In the genomic region with DNA sequence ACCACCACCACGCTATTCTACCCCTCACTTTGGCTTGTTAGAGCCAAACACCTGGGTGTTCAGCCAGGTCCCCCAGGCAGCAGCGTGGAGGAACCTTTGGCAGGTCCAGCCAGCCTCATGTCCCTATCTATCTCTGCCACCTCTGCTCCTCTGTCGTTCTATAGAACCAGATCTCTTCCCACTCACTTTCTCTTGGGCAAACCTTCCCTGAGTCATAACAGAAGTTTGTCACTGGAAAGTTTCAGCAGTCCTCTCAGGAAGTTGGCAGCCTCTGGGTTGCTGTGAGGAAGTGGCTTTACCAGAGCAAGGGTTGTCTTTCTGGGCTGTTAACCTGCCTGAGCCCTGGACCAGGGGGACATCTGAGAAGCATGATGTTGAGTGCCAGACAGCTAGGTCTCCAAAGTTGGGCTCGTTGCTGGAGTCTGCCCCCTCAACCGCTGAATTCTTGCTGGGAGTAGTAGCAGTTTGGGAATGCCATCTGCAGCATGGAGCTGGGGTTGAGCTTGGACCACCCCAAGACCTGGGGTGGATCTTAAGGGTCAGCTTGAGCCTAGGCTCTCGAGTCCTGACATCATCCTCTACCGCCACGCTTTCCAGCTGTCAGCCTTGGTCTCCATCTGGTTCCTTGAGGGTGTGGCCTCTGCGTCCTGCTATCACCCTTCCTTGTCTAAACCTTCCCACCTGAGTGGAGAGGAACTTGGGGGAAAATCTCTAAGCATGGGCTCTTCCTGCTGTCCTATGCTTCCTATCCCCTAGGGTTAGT, we compare ENCODE assay signal across 8 cellular contexts. TPM values are rescaled to one million over a fixed set of nuclear protein-coding genes. Genes with fewer than 3 reads are reported as not detected.
A peak's percentile ranks its signal among the peaks of the same experiment; 100 is the strongest.
DNase-seq lines count a peak whose midpoint lies in the region; ATAC-seq, FAIRE-seq and TF ChIP-seq lines count a peak whose summit lies in the region.

No MANE protein-coding gene starts in this region.

- TF ChIP-seq CTCF in breast epithelium (IDR thresholded peaks at IDR 0.05) (no peak), liver (IDR thresholded peaks at IDR 0.05; ENCODE audit: low read depth, low read length, missing input control) (no peak), suprapubic skin (IDR thresholded peaks at IDR 0.05) (no peak)

- H3K4me1 ChIP-seq in breast epithelium (peaks cover 11 to 28% of the 10 kb centered on the region in 2 donors), liver (ENCODE audit: control insufficient read depth in 4 of 4, insufficient read depth in 4 of 4, low read length in 3 of 4) (peaks cover 17 to 55% (median 33%) of the 10 kb centered on the region in 4 donors), suprapubic skin (peaks cover 86% of the 10 kb centered on the region)

- no peak for TF ChIP-seq RAD21 in liver (IDR thresholded peaks at IDR 0.05)

- intact Hi-C loops in breast epithelium (cut with DNase I; ENCODE audit: low total_unique reads), result loop anchor here (5.0 kb wide), 1 partner anchor 43 kb away; no protein-coding TSS in a partner anchor

- peak; percentile 24 for DNase-seq in stimulated activated naive CD4-positive, alpha-beta T cell treated with Interleukin-2 at 50 U/mL for 16 hours (lab: John Stamatoyannopoulos, UW)
- DNase-seq in stimulated activated naive CD4-positive, alpha-beta T cell (lab: John Stamatoyannopoulos, UW), result no peak
- peak; percentile 83 for DNase-seq in RCC 7860 (ENCODE audit: low spot score)
- no peak for DNase-seq in breast epithelium (ENCODE audit: low spot score in 2 of 2)
- DNase-seq in suprapubic skin (ENCODE audit: low spot score in 2 of 2), result peak; percentile 81 to 83
- no peak for DNase-seq in ecto neural progenitor cell (ENCODE audit: low spot score)

- H3K27me3 ChIP-seq in breast epithelium (no peaks in the 10 kb centered on the region), liver (ENCODE audit: control insufficient read depth in 4 of 4, insufficient read depth in 4 of 4, low read length in 3 of 4) (no peaks in the 10 kb centered on the region), suprapubic skin (no peaks in the 10 kb centered on the region)

- H3K27ac ChIP-seq in breast epithelium, result peak overlapping the region; percentile 95 to 97
- peak overlapping the region; percentile 86 to 96 for H3K27ac ChIP-seq in liver (ENCODE audit: low read depth in 1 of 2, low read length in 2 of 2)
- H3K27ac ChIP-seq in suprapubic skin, result peak overlapping the region; percentile 90

- H3K36me3 ChIP-seq in breast epithelium, result no peaks in the 10 kb centered on the region
- no peaks in the 10 kb centered on the region for H3K36me3 ChIP-seq in liver (ENCODE audit: control insufficient read depth in 4 of 4, insufficient read depth in 3 of 4, low read depth in 1 of 4, low read length in 3 of 4)
- H3K36me3 ChIP-seq in suprapubic skin, result no peaks in the 10 kb centered on the region

- H3K9me3 ChIP-seq in breast epithelium, result no peaks in the 10 kb centered on the region
- H3K9me3 ChIP-seq in liver (ENCODE audit: control insufficient read depth in 4 of 4, low read length in 3 of 4), result no peaks in the 10 kb centered on the region
- no peaks in the 10 kb centered on the region for H3K9me3 ChIP-seq in suprapubic skin

- FAIRE-seq in RCC 7860 (lab: Jason Lieb, UNC), result no peak

- H3K4me3 ChIP-seq in breast epithelium (peak overlapping the region; percentile 91 to 95 (median 93)), liver (ENCODE audit: low read depth in 1 of 3, low read length in 3 of 3) (peak overlapping the region; percentile 60 to 89 (median 78)), suprapubic skin (peak overlapping the region; percentile 64)

- ATAC-seq in HG02678 (IDR thresholded peaks at IDR 0.05; ENCODE audit: unreplicated experiment), result no peak

- no peak for TF ChIP-seq POLR2A in breast epithelium (IDR thresholded peaks at IDR 0.05)
- TF ChIP-seq POLR2A in suprapubic skin (IDR thresholded peaks at IDR 0.05), result no peak

- H3K9ac ChIP-seq in liver (ENCODE audit: low read depth in 1 of 2, low read length in 2 of 2), result peak overlapping the region; percentile 7 to 61

- no peak for TF ChIP-seq EP300 in suprapubic skin (IDR thresholded peaks at IDR 0.05)

- WGBS in liver, result 67% methylated on average over 9 of the region's 9 CpGs
- WGBS in suprapubic skin, result 14% methylated on average over 8 of the region's 9 CpGs

TF ChIP-seq in liver, 16 proteins besides CTCF, POLR2A, EP300 and RAD21:
- TF ChIP-seq YY1 (IDR thresholded peaks at IDR 0.05), result peak; percentile 6
- TF ChIP-seq, protein P1, sequence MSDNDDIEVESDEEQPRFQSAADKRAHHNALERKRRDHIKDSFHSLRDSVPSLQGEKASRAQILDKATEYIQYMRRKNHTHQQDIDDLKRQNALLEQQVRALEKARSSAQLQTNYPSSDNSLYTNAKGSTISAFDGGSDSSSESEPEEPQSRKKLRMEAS (IDR thresholded peaks at IDR 0.05), result no peak
- no peak for TF ChIP-seq TAF1 (conservative IDR thresholded peaks at IDR 0.05)

RNA-seq across cellular contexts. Expression of a gene that starts 0.9 kb away (rescaled TPM):
- total RNA-seq in breast epithelium, result 10 to 100 TPM; 27.5 to 55.7 (median 50.1) TPM
- 10 to 100 TPM in 1 of 2 donors, 1 to 10 TPM in 1; 4.5 to 10.0 TPM for total RNA-seq in liver
- polyA plus RNA-seq in liver, result 10 to 100 TPM; 36.0 to 93.2 TPM
- total RNA-seq in suprapubic skin, result 100 to 1,000 TPM in 1 of 4 donors, 10 to 100 TPM in 3; 53.5 to 104 (median 92.8) TPM

RNA-seq across cellular contexts. Expression of a gene that starts 27.4 kb away (rescaled TPM):
- total RNA-seq in breast epithelium (10 to 100 TPM; 15.0 to 25.5 (median 24.9) TPM), liver (1 to 10 TPM; 3.0 to 9.5 TPM), suprapubic skin (10 to 100 TPM in 2 of 4 donors, 1 to 10 TPM in 2; 3.2 to 19.1 (median 9.1) TPM)
- polyA plus RNA-seq in liver, result 1 to 10 TPM; 5.7 to 8.9 TPM

RNA-seq across cellular contexts. Expression of a gene that starts 38.7 kb away (rescaled TPM):
- total RNA-seq in breast epithelium (10 to 100 TPM in 2 of 3 donors, 1 to 10 TPM in 1; 8.3 to 12.8 (median 12.3) TPM), liver (1 to 10 TPM; 1.7 to 4.0 TPM), suprapubic skin (10 to 100 TPM in 1 of 4 donors, 1 to 10 TPM in 3; 2.3 to 11.4 (median 9.9) TPM)
- 10 to 100 TPM; 13.8 to 16.4 TPM for polyA plus RNA-seq in liver

RNA-seq across cellular contexts. Expression of a gene that starts 45.0 kb away (rescaled TPM):
- total RNA-seq in breast epithelium (10 to 100 TPM in 1 of 3 donors, 1 to 10 TPM in 2; 4.8 to 11.7 (median 7.5) TPM), liver (10 to 100 TPM in 1 of 2 donors, 1 to 10 TPM in 1; 7.3 to 14.6 TPM), suprapubic skin (10 to 100 TPM; 18.2 to 27.8 (median 18.7) TPM)
- polyA plus RNA-seq in liver, result 1 to 10 TPM; 2.6 to 3.4 TPM

Comparison
In these comparisons a context has a peak if more than half of its experiments do, and no peak if none do; other contexts are left out.
1. DNase-seq: peak in stimulated activated naive CD4-positive, alpha-beta T cell treated with Interleukin-2 at 50 U/mL for 16 hours (single experiment), RCC 7860 (single experiment) and suprapubic skin (2 of 2); none in stimulated activated naive CD4-positive, alpha-beta T cell (0 of 6), breast epithelium (0 of 2) and ecto neural progenitor cell (single experiment).
2. Peak in every context shown above with its lines, with median percentiles within 50 percentile points of each other: H3K27ac ChIP-seq and H3K4me3 ChIP-seq.